ENCODE assay signal across 16 cellular contexts in genomic region chr6:4282926-4283325, GRCh38.
"Had no signal": no experiment of that assay in that cellular context is flagged by ENCODE, and none has a peak within 500 bp of the region (broad histone marks: within the 10 kb centered on the region; RNA-seq: fewer than 3 reads in every experiment).

No MANE protein-coding gene starts in this region.

- DNase-seq: colonic mucosa; dermis blood vessel endothelial cell; erythroblast; foreskin melanocyte; head of caudate nucleus; hippocampal formation; kidney glomerular epithelial cell; naive thymus-derived CD4-positive, alpha-beta T cell; nephron progenitor cell; ovary; right cardiac atrium; stimulated activated CD4-positive, alpha-beta T cell treated with anti-CD3 and anti-CD28 coated beads, Interleukin-4, amount 100 ng/mL, for 1 hour; stimulated activated CD8-positive, alpha-beta memory T cell treated with anti-CD3 and anti-CD28 coated beads, Interleukin-4, amount 100 ng/mL, for 48 hours; stimulated activated naive CD8-positive, alpha-beta T cell treated with anti-CD3 and anti-CD28 coated beads, Interleukin-15, Interleukin-2, amounts not matched to agents 100 U/mL and 50 U/mL, for 24 hours; thyroid gland had no signal

- H3K27ac ChIP-seq: colonic mucosa, ovary, thyroid gland had no signal

- ATAC-seq: naive thymus-derived CD4-positive, alpha-beta T cell; right cardiac atrium; stimulated activated effector memory CD8-positive, alpha-beta T cell treated with anti-CD3 and anti-CD28 coated beads, Interleukin-12 subunit alpha, Interleukin-12 subunit beta, amount 100 ng/mL, for 72 hours; stimulated activated naive CD8-positive, alpha-beta T cell treated with anti-CD3 and anti-CD28 coated beads, Interleukin-15, Interleukin-2, amounts not matched to agents 100 U/mL and 50 U/mL, for 24 hours had no signal

- H3K4me1 ChIP-seq: colonic mucosa had no signal

- H3K27me3 ChIP-seq: colonic mucosa, ovary, thyroid gland had no signal
